In the genomic region with DNA sequence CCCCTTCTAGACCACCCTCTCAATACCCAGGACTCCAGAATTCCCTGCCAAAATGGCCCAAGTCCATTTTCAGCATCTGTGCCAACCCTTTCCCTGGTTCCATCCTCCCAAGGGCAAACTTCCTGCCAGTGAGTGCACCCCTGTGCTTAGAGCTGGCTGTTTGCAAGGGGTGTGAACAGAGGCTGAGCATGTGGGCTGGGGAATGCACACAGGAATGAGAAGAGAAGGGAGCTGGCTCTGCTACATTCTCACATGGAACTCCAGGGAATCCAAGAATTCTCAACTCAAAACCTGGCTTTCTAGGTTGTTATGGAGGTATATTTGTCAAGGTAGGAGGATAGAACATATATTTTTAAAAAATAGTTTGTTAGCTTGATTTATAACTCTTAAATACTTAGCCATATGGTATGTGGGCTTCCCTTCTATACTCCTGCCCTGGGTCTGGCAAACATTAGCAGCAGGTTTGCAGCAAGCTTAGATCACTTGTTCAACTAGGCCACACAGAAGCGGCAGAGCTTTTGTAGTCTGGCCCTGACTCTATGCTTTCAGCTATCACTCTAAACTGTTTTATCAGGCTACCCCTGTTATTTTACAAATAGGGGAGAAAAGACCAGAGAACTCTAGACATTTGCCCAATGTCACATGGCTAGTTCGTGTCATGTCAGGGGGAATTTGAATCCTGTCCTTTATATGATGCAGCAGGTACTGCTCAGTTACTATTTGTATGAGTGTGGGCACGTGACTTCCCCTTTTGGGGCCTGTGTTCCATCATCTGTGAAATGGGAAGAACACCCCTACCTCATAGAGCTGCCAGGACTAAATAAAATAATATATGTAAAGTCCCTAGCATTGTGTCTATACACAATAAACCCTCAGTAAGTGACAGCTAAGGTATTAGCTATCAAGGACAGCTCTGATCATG, we compare ENCODE assay signal across 1 cellular context.
TF ChIP-seq lines count a peak whose summit lies in the region.

No MANE protein-coding gene starts in this region.

TF ChIP-seq in GM23338, 12 proteins besides CTCF, POLR2A, EP300 and RAD21:
- TF ChIP-seq STAT1 (IDR thresholded peaks at IDR 0.05; ENCODE audit: unreplicated experiment) (no peak), EZH2 (IDR thresholded peaks at IDR 0.05; ENCODE audit: low read depth, unreplicated experiment) (no peak), ZNF331 (CRISPR knock-in tag; IDR thresholded peaks at IDR 0.05; ENCODE audit: low read depth) (no peak), CREB1 (CRISPR knock-in tag; IDR thresholded peaks at IDR 0.05; ENCODE audit: low read depth) (no peak), ZNF114 (CRISPR knock-in tag; IDR thresholded peaks at IDR 0.05) (no peak), EZH2phosphoT487 (IDR thresholded peaks at IDR 0.05; ENCODE audit: unreplicated experiment) (no peak), NANOG (IDR thresholded peaks at IDR 0.05; ENCODE audit: borderline replicate concordance) (no peak)
- TF ChIP-seq, protein P1, sequence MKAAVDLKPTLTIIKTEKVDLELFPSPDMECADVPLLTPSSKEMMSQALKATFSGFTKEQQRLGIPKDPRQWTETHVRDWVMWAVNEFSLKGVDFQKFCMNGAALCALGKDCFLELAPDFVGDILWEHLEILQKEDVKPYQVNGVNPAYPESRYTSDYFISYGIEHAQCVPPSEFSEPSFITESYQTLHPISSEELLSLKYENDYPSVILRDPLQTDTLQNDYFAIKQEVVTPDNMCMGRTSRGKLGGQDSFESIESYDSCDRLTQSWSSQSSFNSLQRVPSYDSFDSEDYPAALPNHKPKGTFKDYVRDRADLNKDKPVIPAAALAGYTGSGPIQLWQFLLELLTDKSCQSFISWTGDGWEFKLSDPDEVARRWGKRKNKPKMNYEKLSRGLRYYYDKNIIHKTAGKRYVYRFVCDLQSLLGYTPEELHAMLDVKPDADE (IDR thresholded peaks at IDR 0.05): no peak
- TF ChIP-seq, protein P2, sequence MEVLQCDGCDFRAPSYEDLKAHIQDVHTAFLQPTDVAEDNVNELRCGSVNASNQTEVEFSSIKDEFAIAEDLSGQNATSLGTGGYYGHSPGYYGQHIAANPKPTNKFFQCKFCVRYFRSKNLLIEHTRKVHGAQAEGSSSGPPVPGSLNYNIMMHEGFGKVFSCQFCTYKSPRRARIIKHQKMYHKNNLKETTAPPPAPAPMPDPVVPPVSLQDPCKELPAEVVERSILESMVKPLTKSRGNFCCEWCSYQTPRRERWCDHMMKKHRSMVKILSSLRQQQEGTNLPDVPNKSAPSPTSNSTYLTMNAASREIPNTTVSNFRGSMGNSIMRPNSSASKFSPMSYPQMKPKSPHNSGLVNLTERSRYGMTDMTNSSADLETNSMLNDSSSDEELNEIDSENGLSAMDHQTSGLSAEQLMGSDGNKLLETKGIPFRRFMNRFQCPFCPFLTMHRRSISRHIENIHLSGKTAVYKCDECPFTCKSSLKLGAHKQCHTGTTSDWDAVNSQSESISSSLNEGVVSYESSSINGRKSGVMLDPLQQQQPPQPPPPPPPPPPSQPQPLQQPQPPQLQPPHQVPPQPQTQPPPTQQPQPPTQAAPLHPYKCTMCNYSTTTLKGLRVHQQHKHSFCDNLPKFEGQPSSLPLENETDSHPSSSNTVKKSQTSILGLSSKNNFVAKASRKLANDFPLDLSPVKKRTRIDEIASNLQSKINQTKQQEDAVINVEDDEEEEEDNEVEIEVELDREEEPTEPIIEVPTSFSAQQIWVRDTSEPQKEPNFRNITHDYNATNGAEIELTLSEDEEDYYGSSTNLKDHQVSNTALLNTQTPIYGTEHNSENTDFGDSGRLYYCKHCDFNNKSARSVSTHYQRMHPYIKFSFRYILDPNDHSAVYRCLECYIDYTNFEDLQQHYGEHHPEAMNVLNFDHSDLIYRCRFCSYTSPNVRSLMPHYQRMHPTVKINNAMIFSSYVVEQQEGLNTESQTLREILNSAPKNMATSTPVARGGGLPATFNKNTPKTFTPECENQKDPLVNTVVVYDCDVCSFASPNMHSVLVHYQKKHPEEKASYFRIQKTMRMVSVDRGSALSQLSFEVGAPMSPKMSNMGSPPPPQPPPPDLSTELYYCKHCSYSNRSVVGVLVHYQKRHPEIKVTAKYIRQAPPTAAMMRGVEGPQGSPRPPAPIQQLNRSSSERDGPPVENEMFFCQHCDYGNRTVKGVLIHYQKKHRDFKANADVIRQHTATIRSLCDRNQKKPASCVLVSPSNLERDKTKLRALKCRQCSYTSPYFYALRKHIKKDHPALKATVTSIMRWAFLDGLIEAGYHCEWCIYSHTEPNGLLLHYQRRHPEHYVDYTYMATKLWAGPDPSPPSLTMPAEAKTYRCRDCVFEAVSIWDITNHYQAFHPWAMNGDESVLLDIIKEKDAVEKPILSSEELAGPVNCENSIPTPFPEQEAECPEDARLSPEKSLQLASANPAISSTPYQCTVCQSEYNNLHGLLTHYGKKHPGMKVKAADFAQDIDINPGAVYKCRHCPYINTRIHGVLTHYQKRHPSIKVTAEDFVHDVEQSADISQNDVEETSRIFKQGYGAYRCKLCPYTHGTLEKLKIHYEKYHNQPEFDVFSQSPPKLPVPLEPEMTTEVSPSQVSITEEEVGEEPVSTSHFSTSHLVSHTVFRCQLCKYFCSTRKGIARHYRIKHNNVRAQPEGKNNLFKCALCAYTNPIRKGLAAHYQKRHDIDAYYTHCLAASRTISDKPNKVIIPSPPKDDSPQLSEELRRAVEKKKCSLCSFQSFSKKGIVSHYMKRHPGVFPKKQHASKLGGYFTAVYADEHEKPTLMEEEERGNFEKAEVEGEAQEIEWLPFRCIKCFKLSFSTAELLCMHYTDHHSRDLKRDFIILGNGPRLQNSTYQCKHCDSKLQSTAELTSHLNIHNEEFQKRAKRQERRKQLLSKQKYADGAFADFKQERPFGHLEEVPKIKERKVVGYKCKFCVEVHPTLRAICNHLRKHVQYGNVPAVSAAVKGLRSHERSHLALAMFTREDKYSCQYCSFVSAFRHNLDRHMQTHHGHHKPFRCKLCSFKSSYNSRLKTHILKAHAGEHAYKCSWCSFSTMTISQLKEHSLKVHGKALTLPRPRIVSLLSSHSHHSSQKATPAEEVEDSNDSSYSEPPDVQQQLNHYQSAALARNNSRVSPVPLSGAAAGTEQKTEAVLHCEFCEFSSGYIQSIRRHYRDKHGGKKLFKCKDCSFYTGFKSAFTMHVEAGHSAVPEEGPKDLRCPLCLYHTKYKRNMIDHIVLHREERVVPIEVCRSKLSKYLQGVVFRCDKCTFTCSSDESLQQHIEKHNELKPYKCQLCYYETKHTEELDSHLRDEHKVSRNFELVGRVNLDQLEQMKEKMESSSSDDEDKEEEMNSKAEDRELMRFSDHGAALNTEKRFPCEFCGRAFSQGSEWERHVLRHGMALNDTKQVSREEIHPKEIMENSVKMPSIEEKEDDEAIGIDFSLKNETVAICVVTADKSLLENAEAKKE (CRISPR knock-in tag; IDR thresholded peaks at IDR 0.05): no peak
- TF ChIP-seq, protein P3, sequence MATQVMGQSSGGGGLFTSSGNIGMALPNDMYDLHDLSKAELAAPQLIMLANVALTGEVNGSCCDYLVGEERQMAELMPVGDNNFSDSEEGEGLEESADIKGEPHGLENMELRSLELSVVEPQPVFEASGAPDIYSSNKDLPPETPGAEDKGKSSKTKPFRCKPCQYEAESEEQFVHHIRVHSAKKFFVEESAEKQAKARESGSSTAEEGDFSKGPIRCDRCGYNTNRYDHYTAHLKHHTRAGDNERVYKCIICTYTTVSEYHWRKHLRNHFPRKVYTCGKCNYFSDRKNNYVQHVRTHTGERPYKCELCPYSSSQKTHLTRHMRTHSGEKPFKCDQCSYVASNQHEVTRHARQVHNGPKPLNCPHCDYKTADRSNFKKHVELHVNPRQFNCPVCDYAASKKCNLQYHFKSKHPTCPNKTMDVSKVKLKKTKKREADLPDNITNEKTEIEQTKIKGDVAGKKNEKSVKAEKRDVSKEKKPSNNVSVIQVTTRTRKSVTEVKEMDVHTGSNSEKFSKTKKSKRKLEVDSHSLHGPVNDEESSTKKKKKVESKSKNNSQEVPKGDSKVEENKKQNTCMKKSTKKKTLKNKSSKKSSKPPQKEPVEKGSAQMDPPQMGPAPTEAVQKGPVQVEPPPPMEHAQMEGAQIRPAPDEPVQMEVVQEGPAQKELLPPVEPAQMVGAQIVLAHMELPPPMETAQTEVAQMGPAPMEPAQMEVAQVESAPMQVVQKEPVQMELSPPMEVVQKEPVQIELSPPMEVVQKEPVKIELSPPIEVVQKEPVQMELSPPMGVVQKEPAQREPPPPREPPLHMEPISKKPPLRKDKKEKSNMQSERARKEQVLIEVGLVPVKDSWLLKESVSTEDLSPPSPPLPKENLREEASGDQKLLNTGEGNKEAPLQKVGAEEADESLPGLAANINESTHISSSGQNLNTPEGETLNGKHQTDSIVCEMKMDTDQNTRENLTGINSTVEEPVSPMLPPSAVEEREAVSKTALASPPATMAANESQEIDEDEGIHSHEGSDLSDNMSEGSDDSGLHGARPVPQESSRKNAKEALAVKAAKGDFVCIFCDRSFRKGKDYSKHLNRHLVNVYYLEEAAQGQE (IDR thresholded peaks at IDR 0.05; ENCODE audit: unreplicated experiment): no peak
TF ChIP-seq in GM23338: peak in this region for 0.
